1 cellular context compared by ENCODE assay signal in genomic region chr20:49955830-49956396, GRCh38. TPM values are rescaled to one million over a fixed set of nuclear protein-coding genes. Genes with fewer than 3 reads are reported as not detected.
"Had no signal": no experiment of that assay in that cellular context is flagged by ENCODE, and none has a peak within 500 bp of the region (broad histone marks: within the 10 kb centered on the region; RNA-seq: fewer than 3 reads in every experiment).

No MANE protein-coding gene starts in this region.

RNA-seq across cellular contexts. Expression of gene SNAI1, which starts 26.9 kb away (rescaled TPM):
- total RNA-seq: frontal cortex had no signal
